In genomic region chr14:103820908-103821307, GRCh38 we compare ENCODE assay signal across 15 cellular contexts. TPM values are rescaled to one million over a fixed set of nuclear protein-coding genes. Genes with fewer than 3 reads are reported as not detected.
DNase-seq lines count a peak whose midpoint lies in the region; ATAC-seq and TF ChIP-seq lines count a peak whose summit lies in the region.
"Had no signal": no experiment of that assay in that cellular context is flagged by ENCODE, and none has a peak within 500 bp of the region (broad histone marks: within the 10 kb centered on the region; RNA-seq: fewer than 3 reads in every experiment).

No MANE protein-coding gene starts in this region.

- intact Hi-C loops in A673 (cut with micrococcal nuclease; ENCODE audit: unreplicated experiment) (no loop called here), esophagus muscularis mucosa (cut with DNase I) (no loop called here)
- intact Hi-C loops in CD4-positive, alpha-beta T cell (cut with DNase I, micrococcal nuclease), result no loop called here

- H3K4me2 ChIP-seq in SK-N-SH, result 0 out of 2 replicates have a peak overlapping the region, but pooled peaks have one; percentile 35
- H3K4me2 ChIP-seq: PC-9 had no signal

- H3K4me1 ChIP-seq in A673 (ENCODE audit: insufficient read depth, low read length, poor library complexity, severe bottlenecking), result peaks cover 21% of the 10 kb centered on the region
- H3K4me1 ChIP-seq in SK-N-SH (ENCODE audit: control insufficient read depth in 1 of 2, insufficient read depth in 2 of 2, low read depth in 1 of 2, low read length in 1 of 2), result peaks cover 5 to 14% of the 10 kb centered on the region in 2 experiments; a peak in 2 of 4 replicates
- H3K4me1 ChIP-seq in esophagus muscularis mucosa, result peaks cover 53 to 58% (median 58%) of the 10 kb centered on the region in 4 donors

- H3K9me3 Mint-ChIP-seq in CD4-positive, alpha-beta T cell, result no peaks in the 10 kb centered on the region
- H3K9me3 Mint-ChIP-seq: activated T-helper 1 cell treated with anti-CD3 and anti-CD28 coated beads, Interleukin-12 subunit alpha, Interleukin-12 subunit beta, Interleukin-2, Interleukin-4 antibody, amounts not matched to agents 30 ng/mL and 10 ng/mL and 1 ng/mL, durations not matched to agents 14 hours and 24 hours and 36 hours; dendritic cell treated with granulocyte-macrophage colony-stimulating factor and Interleukin-4, amounts not matched to agents 40 ng/mL and 50 ng/mL, for 4 days had no signal

- no peaks in the 10 kb centered on the region for H3K27me3 Mint-ChIP-seq in CD4-positive, alpha-beta T cell

- CTCF ChIA-PET in A673 (lab: Charles Lee) (interaction anchor here (1.3 kb wide), 1 partner anchor 13 kb away, joined by 4 read pairs; no protein-coding TSS in a partner anchor), SK-N-SH (lab: Yijun Ruan, JAX) (interaction anchor here (1.0 to 4.3 kb wide), 4 partner anchors 13 to 100 kb away, joined by 3 to 23 read pairs (median 11); a partner anchor contains a TSS)
- CTCF ChIA-PET in CD4-positive, alpha-beta T cell (lab: Charles Lee), result interaction anchor here (0.7 to 1.5 kb wide), 2 partner anchors 64 to 90 kb away, joined by 3 to 4 read pairs; no protein-coding TSS in a partner anchor

- no peak; a peak in 1 of 4 replicates for TF ChIP-seq EP300 in SK-N-SH (IDR thresholded peaks at IDR 0.05; ENCODE audit: borderline replicate concordance in 1 of 2, low read depth in 1 of 2, low read length in 1 of 2)
- TF ChIP-seq EP300 in esophagus muscularis mucosa (IDR thresholded peaks at IDR 0.05), result no peak

- no peaks in the 10 kb centered on the region for H3K36me3 Mint-ChIP-seq in CD4-positive, alpha-beta T cell (ENCODE audit: low read depth)
- H3K36me3 Mint-ChIP-seq: activated naive CD8-positive, alpha-beta T cell treated with anti-CD3 and anti-CD28 coated beads, Interleukin-2, amount 10 ng/mL, durations not matched to agents 7 days and 5 days had no signal

- H3K36me3 ChIP-seq in A673 (ENCODE audit: insufficient read depth, low read length, poor library complexity, severe bottlenecking), result no peaks in the 10 kb centered on the region
- no peaks in the 10 kb centered on the region for H3K36me3 ChIP-seq in SK-N-SH (replicated peaks in 1 of 2; ENCODE audit: control insufficient read depth in 1 of 2, insufficient read depth in 2 of 2, low read length in 1 of 2)
- H3K36me3 ChIP-seq in esophagus muscularis mucosa, result no peaks in the 10 kb centered on the region
- H3K36me3 ChIP-seq: brain microvascular endothelial cell, gastroesophageal sphincter had no signal

- BruUV-seq in A673 (replicated peaks; lab: Mats Ljungman, UMichigan), result no TSS peak

- TF ChIP-seq POLR2A in esophagus muscularis mucosa (IDR thresholded peaks at IDR 0.05; ENCODE audit: low read depth), result no peak

- H3K27ac Mint-ChIP-seq in CD4-positive, alpha-beta T cell, result peak overlapping the region; percentile 69
- H3K27ac Mint-ChIP-seq: activated T-helper 1 cell treated with anti-CD3 and anti-CD28 coated beads, Interleukin-12 subunit alpha, Interleukin-12 subunit beta, Interleukin-2, Interleukin-4 antibody, amounts not matched to agents 30 ng/mL and 10 ng/mL and 1 ng/mL, durations not matched to agents 14 hours and 24 hours and 36 hours; dendritic cell treated with granulocyte-macrophage colony-stimulating factor and Interleukin-4, amounts not matched to agents 40 ng/mL and 50 ng/mL, for 4 days had no signal

- H3K27ac ChIP-seq in A673 (ENCODE audit: low read depth, low read length, poor library complexity, severe bottlenecking) (peak overlapping the region; percentile 4), SK-N-SH (ENCODE audit: low read depth in 2 of 2, low read length in 1 of 2) (no peak overlapping the region), esophagus muscularis mucosa (replicated peaks in 1 of 4) (peak overlapping the region in 3 of 4 donors; percentile 60 to 69 (median 66))
- H3K27ac ChIP-seq in CD4-positive, alpha-beta T cell (ENCODE audit: low read depth, low read length), result no peak overlapping the region
- H3K27ac ChIP-seq: brain microvascular endothelial cell, PC-9 had no signal

- H3K4me1 Mint-ChIP-seq in CD4-positive, alpha-beta T cell (ENCODE audit: low read depth), result peaks cover 53% of the 10 kb centered on the region

- H3K4me3 Mint-ChIP-seq in CD4-positive, alpha-beta T cell, result no peak overlapping the region
- H3K4me3 Mint-ChIP-seq: activated T-helper 1 cell treated with anti-CD3 and anti-CD28 coated beads, Interleukin-12 subunit alpha, Interleukin-12 subunit beta, Interleukin-2, Interleukin-4 antibody, amounts not matched to agents 30 ng/mL and 10 ng/mL and 1 ng/mL, durations not matched to agents 14 hours and 24 hours and 36 hours; dendritic cell treated with granulocyte-macrophage colony-stimulating factor and Interleukin-4, amounts not matched to agents 40 ng/mL and 50 ng/mL, for 4 days had no signal

- no peak overlapping the region for H2AFZ ChIP-seq in SK-N-SH (ENCODE audit: low read depth)
- H2AFZ ChIP-seq: PC-9 had no signal

- DNase-seq in A673 (ENCODE audit: low spot score) (peak; percentile 81), SK-N-SH (no peak), esophagus muscularis mucosa (ENCODE audit: extremely low spot score) (no peak), NCI-H1436 treated with DMSO at 0.1 percent for 48 hours (lab: John Stamatoyannopoulos, UW) (no peak)
- no peak for DNase-seq in CD4-positive, alpha-beta T cell
- no peak for DNase-seq in activated CD4-positive, alpha-beta T cell treated with anti-CD3 and anti-CD28 coated beads, Interleukin-2, amount 50 U/mL, for 48 hours
- DNase-seq in activated CD4-positive, alpha-beta T cell treated with anti-CD3 and anti-CD28 coated beads for 4 hours, result no peak
- DNase-seq: activated CD4-positive, alpha-beta T cell treated with anti-CD3 and anti-CD28 coated beads for 1 hour; activated naive CD8-positive, alpha-beta T cell treated with anti-CD3 and anti-CD28 coated beads, Interleukin-2, amount 10 ng/mL, durations not matched to agents 7 days and 5 days; brain microvascular endothelial cell; NCI-H1436; PC-9 had no signal

- TF ChIP-seq CTCF in A673 (conservative IDR thresholded peaks at IDR 0.05; ENCODE audit: low read depth, low read length) (no peak), SK-N-SH (IDR thresholded peaks at IDR 0.05) (no peak), esophagus muscularis mucosa (IDR thresholded peaks at IDR 0.05) (no peak)
- no peak for TF ChIP-seq CTCF in CD4-positive, alpha-beta T cell (IDR thresholded peaks at IDR 0.05)

- H4K20me1 ChIP-seq in SK-N-SH (ENCODE audit: insufficient read depth), result no peaks in the 10 kb centered on the region

- no peak overlapping the region for H3K4me3 ChIP-seq in A673 (ENCODE audit: low read depth, low read length, poor library complexity, severe bottlenecking)
- H3K4me3 ChIP-seq in SK-N-SH (ENCODE audit: low read depth in 2 of 2, low read length in 1 of 2), result no peak overlapping the region
- no peak overlapping the region for H3K4me3 ChIP-seq in esophagus muscularis mucosa
- H3K4me3 ChIP-seq: PC-9 had no signal

- H3F3A ChIP-seq in SK-N-SH (replicated peaks; ENCODE audit: insufficient read depth), result peaks cover 5% of the 10 kb centered on the region

- H3K27me3 ChIP-seq in A673 (replicated peaks; ENCODE audit: insufficient read depth, low read depth, low read length, poor library complexity) (no peaks in the 10 kb centered on the region), SK-N-SH (ENCODE audit: insufficient read depth) (no peaks in the 10 kb centered on the region), esophagus muscularis mucosa (no peaks in the 10 kb centered on the region)
- no peaks in the 10 kb centered on the region for H3K27me3 ChIP-seq in CD4-positive, alpha-beta T cell (ENCODE audit: control insufficient read depth, insufficient read depth, low read length)
- H3K27me3 ChIP-seq: brain microvascular endothelial cell, gastroesophageal sphincter had no signal

- H3K9ac ChIP-seq in SK-N-SH, result no peak overlapping the region

- no peaks in the 10 kb centered on the region for H3K9me2 ChIP-seq in SK-N-SH

- POLR2A ChIA-PET in A673 (lab: Charles Lee; ENCODE audit: low non-redundant PET), result no interaction called here
- POLR2A ChIA-PET in CD4-positive, alpha-beta T cell (lab: Charles Lee), result interaction anchor here (0.9 kb wide), 1 partner anchor 255 kb away, joined by 3 read pairs; no protein-coding TSS in a partner anchor
- POLR2A ChIA-PET in SK-N-SH (lab: Yijun Ruan, JAX), result interaction anchor here (0.7 kb wide), 1 partner anchor 164 kb away, joined by 4 read pairs; no protein-coding TSS in a partner anchor

- WGBS in SK-N-SH (ENCODE audit: low lambda C conversion rate), result 11% methylated on average over 1 of the region's 1 CpG
- 45% methylated on average over 1 of the region's 1 CpG for WGBS in esophagus muscularis mucosa

- ATAC-seq in CD4-positive, alpha-beta T cell (ENCODE audit: poor library complexity), result no peak
- ATAC-seq: gastroesophageal sphincter had no signal

- TF ChIP-seq RAD21 in SK-N-SH (IDR thresholded peaks at IDR 0.05; ENCODE audit: low read length), result no peak

- no peaks in the 10 kb centered on the region for H3K9me3 ChIP-seq in A673 (ENCODE audit: low read depth, low read length, poor library complexity, severe bottlenecking)
- H3K9me3 ChIP-seq in CD4-positive, alpha-beta T cell (ENCODE audit: control insufficient read depth, low read length), result no peaks in the 10 kb centered on the region
- no peaks in the 10 kb centered on the region for H3K9me3 ChIP-seq in SK-N-SH
- no peaks in the 10 kb centered on the region for H3K9me3 ChIP-seq in esophagus muscularis mucosa
- H3K9me3 ChIP-seq: gastroesophageal sphincter had no signal

- no peaks in the 10 kb centered on the region; the same call in none of the 2 replicates for H3K79me2 ChIP-seq in SK-N-SH (ENCODE audit: insufficient read depth)

TF ChIP-seq in SK-N-SH, 30 proteins besides CTCF, POLR2A, EP300 and RAD21 (continues in another document):
- TF ChIP-seq MAX (IDR thresholded peaks at IDR 0.05; ENCODE audit: low read depth) (no peak), YY1 (IDR thresholded peaks at IDR 0.05; ENCODE audit: low read depth) (no peak)
- TF ChIP-seq, protein P1, sequence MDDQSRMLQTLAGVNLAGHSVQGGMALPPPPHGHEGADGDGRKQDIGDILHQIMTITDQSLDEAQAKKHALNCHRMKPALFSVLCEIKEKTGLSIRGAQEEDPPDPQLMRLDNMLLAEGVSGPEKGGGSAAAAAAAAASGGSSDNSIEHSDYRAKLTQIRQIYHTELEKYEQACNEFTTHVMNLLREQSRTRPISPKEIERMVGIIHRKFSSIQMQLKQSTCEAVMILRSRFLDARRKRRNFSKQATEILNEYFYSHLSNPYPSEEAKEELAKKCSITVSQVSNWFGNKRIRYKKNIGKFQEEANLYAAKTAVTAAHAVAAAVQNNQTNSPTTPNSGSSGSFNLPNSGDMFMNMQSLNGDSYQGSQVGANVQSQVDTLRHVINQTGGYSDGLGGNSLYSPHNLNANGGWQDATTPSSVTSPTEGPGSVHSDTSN (IDR thresholded peaks at IDR 0.05), result peak; percentile 54; the same call in 1 of the 2 replicates

RNA-seq across cellular contexts. Expression of gene PPP1R13B, which starts 26.5 kb away (rescaled TPM):
- total RNA-seq in A673 (2021), result 4.4 and 4.8 TPM in 2 replicates
- total RNA-seq in CD4-positive, alpha-beta T cell, result 10 to 100 TPM; 14.3 to 14.4 TPM
- 5.1 and 5.7 TPM in 2 replicates for polyA plus RNA-seq in SK-N-SH (2012; rRNA removed)
- polyA plus RNA-seq in SK-N-SH (2012; cell fraction: cytosol; rRNA removed), result 2.6 and 3.9 TPM in 2 replicates
- polyA plus RNA-seq in SK-N-SH (2012; cell fraction: nucleus; rRNA removed), result 31.2 and 31.8 TPM in 2 replicates
- 10 to 100 TPM; 19.9 to 25.2 (median 23.6) TPM for total RNA-seq in esophagus muscularis mucosa

Comparison
In these comparisons a context has a peak if more than half of its experiments do, and no peak if none do; other contexts are left out.
1. H3K27ac ChIP-seq: peak in A673 (single experiment) and esophagus muscularis mucosa (3 of 4); none in CD4-positive, alpha-beta T cell (single experiment) and SK-N-SH (0 of 2).